In the genomic region with DNA sequence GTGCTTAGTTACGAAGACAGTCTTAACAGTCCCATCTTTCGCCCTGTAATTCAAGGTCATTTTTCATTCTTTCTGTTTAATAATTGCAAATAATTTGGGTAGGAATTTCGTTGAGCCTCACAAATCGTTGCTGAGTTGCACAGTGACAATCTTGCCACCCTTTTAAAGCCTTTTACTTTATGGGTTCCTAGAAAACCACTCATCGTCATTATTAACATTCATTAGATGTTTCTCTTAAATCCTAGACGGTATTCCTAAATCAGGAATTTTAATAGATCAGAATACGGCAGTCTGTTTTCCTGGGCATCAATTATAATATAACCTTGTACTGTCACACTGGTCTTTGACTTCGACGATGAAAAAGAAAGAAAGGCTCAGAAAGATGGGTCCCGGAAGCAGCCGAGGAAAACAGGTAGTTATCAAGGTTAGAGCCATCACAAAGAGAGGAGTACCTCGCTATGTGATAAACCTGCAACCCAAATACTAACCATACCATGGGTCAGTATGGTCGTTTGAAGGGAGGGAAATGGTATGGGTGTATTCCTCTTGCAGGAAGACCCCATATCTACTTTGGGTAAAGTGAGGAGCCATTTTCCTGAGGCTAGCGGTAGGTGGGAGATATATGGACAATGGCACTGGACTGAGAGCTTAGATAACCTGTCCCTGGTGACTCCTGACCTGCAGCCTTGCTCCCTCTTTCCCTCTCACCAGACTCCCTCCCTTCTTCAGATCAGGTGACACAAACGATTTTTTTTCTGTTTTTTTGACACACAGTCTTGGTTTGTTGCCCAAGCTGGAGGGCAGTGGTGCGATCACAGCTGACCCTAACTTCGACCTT, we compare ENCODE assay signal across 1 cellular context.
TF ChIP-seq lines count a peak whose summit lies in the region.

No MANE protein-coding gene starts in this region.

TF ChIP-seq in H1, 55 proteins besides CTCF, POLR2A, EP300 and RAD21:
- TF ChIP-seq TAF7 (optimal IDR thresholded peaks at IDR 0.05; ENCODE audit: borderline replicate concordance, low read depth, low read length) (no peak), RNF2 (IDR thresholded peaks at IDR 0.05; ENCODE audit: borderline replicate concordance, low read depth, low read length, missing control alignments, poor library complexity, severe bottlenecking) (no peak), TEAD4 (IDR thresholded peaks at IDR 0.05; ENCODE audit: low read depth, low read length) (no peak), POLR2AphosphoS5 (IDR thresholded peaks at IDR 0.05; ENCODE audit: low read depth, low read length) (no peak), SP1 (IDR thresholded peaks at IDR 0.05; ENCODE audit: low read depth, low read length) (no peak), TCF12 (IDR thresholded peaks at IDR 0.05; ENCODE audit: low read depth, low read length) (no peak), GABPA (IDR thresholded peaks at IDR 0.05; ENCODE audit: borderline replicate concordance, insufficient read depth, low read length) (no peak)
- TF ChIP-seq, protein P1, sequence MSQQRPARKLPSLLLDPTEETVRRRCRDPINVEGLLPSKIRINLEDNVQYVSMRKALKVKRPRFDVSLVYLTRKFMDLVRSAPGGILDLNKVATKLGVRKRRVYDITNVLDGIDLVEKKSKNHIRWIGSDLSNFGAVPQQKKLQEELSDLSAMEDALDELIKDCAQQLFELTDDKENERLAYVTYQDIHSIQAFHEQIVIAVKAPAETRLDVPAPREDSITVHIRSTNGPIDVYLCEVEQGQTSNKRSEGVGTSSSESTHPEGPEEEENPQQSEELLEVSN (IDR thresholded peaks at IDR 0.05), result no peak
TF ChIP-seq in H1: peak in this region for 0.
